ENCODE assay signal across 30 cellular contexts in genomic region chr7:107151538-107151937, GRCh38.
"Had no signal": no experiment of that assay in that cellular context is flagged by ENCODE, and none has a peak within 500 bp of the region (broad histone marks: within the 10 kb centered on the region; RNA-seq: fewer than 3 reads in every experiment).

No MANE protein-coding gene starts in this region.

- H3K27me3 ChIP-seq: body of pancreas, esophagus muscularis mucosa, foreskin keratinocyte, gastrocnemius medialis, heart left ventricle had no signal

- DNase-seq: activated B cell treated with CpG ODN at 0.5 μM for 24 hours; activated CD4-positive, alpha-beta T cell treated with anti-CD3 and anti-CD28 coated beads for 48 hours; activated CD4-positive, alpha-beta T cell treated with anti-CD3 and anti-CD28 coated beads, Interleukin-2, amount 50 U/mL, for 1 hour; activated CD4-positive, alpha-beta T cell treated with anti-CD3 and anti-CD28 coated beads, Interleukin-2, amount 50 U/mL, for 48 hours; activated CD8-positive, alpha-beta memory T cell treated with anti-CD3 and anti-CD28 coated beads for 24 hours; activated CD8-positive, alpha-beta T cell treated with anti-CD3 and anti-CD28 coated beads for 36 hours; activated effector memory CD4-positive, alpha-beta T cell treated with Interleukin-2 at 50 U/mL for 16 hours; activated gamma-delta T cell treated with Interleukin-2 at 50 U/mL for 16 hours; activated naive CD4-positive, alpha-beta T cell treated with anti-CD3 and anti-CD28 coated beads for 36 hours; activated naive CD8-positive, alpha-beta T cell treated with anti-CD3 and anti-CD28 coated beads, Interleukin-2, amount 10 ng/mL, durations not matched to agents 7 days and 5 days; activated T-cell treated with anti-CD3 and anti-CD28 coated beads, Interleukin-2, amount 50 U/mL, for 4 hours; anterior cingulate cortex; body of pancreas; caudate nucleus; cortex of kidney; effector CD4-positive, alpha-beta T cell; effector memory CD8-positive, alpha-beta T cell; gastrocnemius medialis; glutamatergic neuron; heart left ventricle; T-cell; T1000; WERI-Rb-1 had no signal

- H3K36me3 Mint-ChIP-seq: activated naive CD4-positive, alpha-beta T cell treated with anti-CD3 and anti-CD28 coated beads, Interleukin-2, amount 50 U/mL, for 24 hours; activated naive CD8-positive, alpha-beta T cell treated with anti-CD3 and anti-CD28 coated beads, Interleukin-2, amount 10 ng/mL, durations not matched to agents 7 days and 5 days; T-cell had no signal

- H3K9me3 Mint-ChIP-seq: activated B cell treated with CpG ODN at 0.5 μM for 24 hours; activated CD8-positive, alpha-beta T cell treated with anti-CD3 and anti-CD28 coated beads for 36 hours; activated naive CD4-positive, alpha-beta T cell treated with anti-CD3 and anti-CD28 coated beads for 36 hours; activated naive CD4-positive, alpha-beta T cell treated with anti-CD3 and anti-CD28 coated beads, Interleukin-2, amount 50 U/mL, for 24 hours; activated naive CD8-positive, alpha-beta T cell treated with anti-CD3 and anti-CD28 coated beads, Interleukin-2, amount 10 ng/mL, durations not matched to agents 7 days and 5 days; activated T-cell treated with anti-CD3 and anti-CD28 coated beads, Interleukin-2, amount 50 U/mL, for 4 hours; activated T-helper 17 cell treated with anti-CD3 and anti-CD28 coated beads, Interleukin-2, amount 50 U/mL, for 72 hours; effector memory CD8-positive, alpha-beta T cell; T-cell; T-helper 1 cell treated with Interleukin-12 subunit alpha and Interleukin-12 subunit beta and Interleukin-4 antibody, amounts not matched to agents 30 μg/mL and 1 μg/mL, for 36 hours; T-helper 2 cell treated with Interferon-gamma antibody and Interleukin-4, amounts not matched to agents 5 μg/mL and 100 μg/mL, for 36 hours had no signal

- FAIRE-seq: colon had no signal

- H3K27ac ChIP-seq: body of pancreas, esophagus muscularis mucosa, foreskin keratinocyte, gastrocnemius medialis, heart left ventricle, WERI-Rb-1 had no signal

- H3K4me3 Mint-ChIP-seq: activated B cell treated with CpG ODN at 0.5 μM for 24 hours; activated CD8-positive, alpha-beta T cell treated with anti-CD3 and anti-CD28 coated beads for 36 hours; activated naive CD4-positive, alpha-beta T cell treated with anti-CD3 and anti-CD28 coated beads for 36 hours; activated naive CD4-positive, alpha-beta T cell treated with anti-CD3 and anti-CD28 coated beads, Interleukin-2, amount 50 U/mL, for 24 hours; activated naive CD8-positive, alpha-beta T cell treated with anti-CD3 and anti-CD28 coated beads, Interleukin-2, amount 10 ng/mL, durations not matched to agents 7 days and 5 days; activated T-cell treated with anti-CD3 and anti-CD28 coated beads, Interleukin-2, amount 50 U/mL, for 4 hours; activated T-helper 17 cell treated with anti-CD3 and anti-CD28 coated beads, Interleukin-2, amount 50 U/mL, for 72 hours; effector memory CD8-positive, alpha-beta T cell; T-cell; T-helper 1 cell treated with Interleukin-12 subunit alpha and Interleukin-12 subunit beta and Interleukin-4 antibody, amounts not matched to agents 30 μg/mL and 1 μg/mL, for 36 hours; T-helper 2 cell treated with Interferon-gamma antibody and Interleukin-4, amounts not matched to agents 5 μg/mL and 100 μg/mL, for 36 hours had no signal

- H3K9me3 ChIP-seq: body of pancreas, esophagus muscularis mucosa, gastrocnemius medialis, heart left ventricle had no signal

- H3K36me3 ChIP-seq: gastrocnemius medialis, WERI-Rb-1 had no signal

- H3K27me3 Mint-ChIP-seq: activated B cell treated with CpG ODN at 0.5 μM for 24 hours; activated CD8-positive, alpha-beta T cell treated with anti-CD3 and anti-CD28 coated beads for 36 hours; activated naive CD4-positive, alpha-beta T cell treated with anti-CD3 and anti-CD28 coated beads, Interleukin-2, amount 50 U/mL, for 24 hours; activated naive CD8-positive, alpha-beta T cell treated with anti-CD3 and anti-CD28 coated beads, Interleukin-2, amount 10 ng/mL, durations not matched to agents 7 days and 5 days; activated T-helper 17 cell treated with anti-CD3 and anti-CD28 coated beads, Interleukin-2, amount 50 U/mL, for 72 hours; T-cell had no signal

- H3K4me3 ChIP-seq: body of pancreas, esophagus muscularis mucosa, gastrocnemius medialis, heart left ventricle had no signal

- H3K27ac Mint-ChIP-seq: activated B cell treated with CpG ODN at 0.5 μM for 24 hours; activated CD8-positive, alpha-beta T cell treated with anti-CD3 and anti-CD28 coated beads for 36 hours; activated naive CD4-positive, alpha-beta T cell treated with anti-CD3 and anti-CD28 coated beads for 36 hours; activated naive CD4-positive, alpha-beta T cell treated with anti-CD3 and anti-CD28 coated beads, Interleukin-2, amount 50 U/mL, for 24 hours; activated naive CD8-positive, alpha-beta T cell treated with anti-CD3 and anti-CD28 coated beads, Interleukin-2, amount 10 ng/mL, durations not matched to agents 7 days and 5 days; activated T-helper 17 cell treated with anti-CD3 and anti-CD28 coated beads, Interleukin-2, amount 50 U/mL, for 72 hours; effector memory CD8-positive, alpha-beta T cell; T-cell; T-helper 1 cell treated with Interleukin-12 subunit alpha and Interleukin-12 subunit beta and Interleukin-4 antibody, amounts not matched to agents 30 μg/mL and 1 μg/mL, for 36 hours; T-helper 2 cell treated with Interferon-gamma antibody and Interleukin-4, amounts not matched to agents 5 μg/mL and 100 μg/mL, for 36 hours had no signal

- H3K4me1 ChIP-seq: body of pancreas had no signal

- H3K4me1 Mint-ChIP-seq: activated T-helper 17 cell treated with anti-CD3 and anti-CD28 coated beads, Interleukin-2, amount 50 U/mL, for 72 hours had no signal

- ATAC-seq: activated T-cell treated with anti-CD3 and anti-CD28 coated beads, Interleukin-2, amount 50 U/mL, for 4 hours; body of pancreas; effector memory CD8-positive, alpha-beta T cell; gastrocnemius medialis; heart left ventricle; T-cell had no signal
